In genomic region chr2:118150294-118150693, GRCh38 we compare ENCODE assay signal across 24 cellular contexts.
DNase-seq lines count a peak whose midpoint lies in the region; ATAC-seq and TF ChIP-seq lines count a peak whose summit lies in the region.
"Had no signal": no experiment of that assay in that cellular context is flagged by ENCODE, and none has a peak within 500 bp of the region (broad histone marks: within the 10 kb centered on the region; RNA-seq: fewer than 3 reads in every experiment).

No MANE protein-coding gene starts in this region.

- peaks cover 2% of the 10 kb centered on the region for H3K27me3 Mint-ChIP-seq in activated CD4-positive, alpha-beta T cell treated with anti-CD3 and anti-CD28 coated beads, Interleukin-2, amount 10 ng/mL, durations not matched to agents 24 days and 14 days
- peaks cover 37% of the 10 kb centered on the region for H3K27me3 Mint-ChIP-seq in activated T-cell treated with anti-CD3 and anti-CD28 coated beads, Interleukin-2, amount 50 U/mL, for 72 hours (ENCODE audit: low read depth)

- DNase-seq in activated CD4-positive, alpha-beta T cell treated with anti-CD3 and anti-CD28 coated beads, Interleukin-2, amount 10 ng/mL, durations not matched to agents 24 days and 14 days = peak; percentile 24
- no peak for DNase-seq in activated CD4-positive, alpha-beta T cell treated with anti-CD3 and anti-CD28 coated beads, Interleukin-2, amount 50 U/mL, for 1 hour
- DNase-seq in adipocyte (ENCODE audit: low read depth) (no peak), esophagus muscularis mucosa (ENCODE audit: extremely low spot score) (peak; percentile 68), mesenteric fat pad (ENCODE audit: low spot score) (peak; percentile 20), NCI-H1930 (lab: John Stamatoyannopoulos, UW) (no peak)
- DNase-seq in effector CD4-positive, alpha-beta T cell = no peak
- DNase-seq in activated T-cell treated with anti-CD3 and anti-CD28 coated beads, Interleukin-2, amount 50 U/mL, for 72 hours = no peak
- DNase-seq: AML-193; CD4-positive, alpha-beta T cell; CD8-positive, alpha-beta T cell; COR-L47; DMS 273 treated with DMSO at 0.1 percent for 48 hours; DMS53; DMS79; DND-41; EL; GDM1 had no signal

- peaks cover 2% of the 10 kb centered on the region for H3K4me1 Mint-ChIP-seq in activated CD4-positive, alpha-beta T cell treated with anti-CD3 and anti-CD28 coated beads, Interleukin-2, amount 10 ng/mL, durations not matched to agents 24 days and 14 days
- H3K4me1 Mint-ChIP-seq in activated T-cell treated with anti-CD3 and anti-CD28 coated beads, Interleukin-2, amount 50 U/mL, for 72 hours (ENCODE audit: low read depth) = peaks cover 16% of the 10 kb centered on the region
- H3K4me1 Mint-ChIP-seq: B cell had no signal

- no peak for TF ChIP-seq CTCF in esophagus muscularis mucosa (IDR thresholded peaks at IDR 0.05)

- no peaks in the 10 kb centered on the region for H3K9me3 ChIP-seq in adipocyte (ENCODE audit: control insufficient read depth, low read length)
- H3K9me3 ChIP-seq in esophagus muscularis mucosa = no peaks in the 10 kb centered on the region
- H3K9me3 ChIP-seq: A549 had no signal

- no peak for ATAC-seq in activated T-cell treated with anti-CD3 and anti-CD28 coated beads, Interleukin-2, amount 50 U/mL, for 72 hours (replicated peaks in 1 of 2)
- ATAC-seq: A549; CD8-positive, alpha-beta T cell; GM12878 had no signal

- H3K36me3 Mint-ChIP-seq in activated CD4-positive, alpha-beta T cell treated with anti-CD3 and anti-CD28 coated beads, Interleukin-2, amount 10 ng/mL, durations not matched to agents 24 days and 14 days (ENCODE audit: low read depth) = no peaks in the 10 kb centered on the region
- H3K36me3 Mint-ChIP-seq in activated T-cell treated with anti-CD3 and anti-CD28 coated beads, Interleukin-2, amount 50 U/mL, for 72 hours (ENCODE audit: insufficient read depth in 2 of 2) = peaks cover 0 to 2% of the 10 kb centered on the region in 2 donors
- H3K36me3 Mint-ChIP-seq: CD8-positive, alpha-beta T cell had no signal

- no peak overlapping the region for H3K27ac Mint-ChIP-seq in activated CD4-positive, alpha-beta T cell treated with anti-CD3 and anti-CD28 coated beads, Interleukin-2, amount 10 ng/mL, durations not matched to agents 24 days and 14 days
- H3K27ac Mint-ChIP-seq in activated T-cell treated with anti-CD3 and anti-CD28 coated beads, Interleukin-2, amount 50 U/mL, for 72 hours = no peak overlapping the region
- H3K27ac Mint-ChIP-seq: B cell; CD4-positive, alpha-beta T cell; CD8-positive, alpha-beta T cell had no signal

- H3K36me3 ChIP-seq in adipocyte (ENCODE audit: control insufficient read depth, insufficient read depth, low read length, severe bottlenecking) = no peaks in the 10 kb centered on the region
- H3K36me3 ChIP-seq in esophagus muscularis mucosa = no peaks in the 10 kb centered on the region
- H3K36me3 ChIP-seq: BLaER1 treated with 17β-estradiol and CSF1 and Interleukin-3, amounts not matched to agents 10 nM and 100 nM had no signal

- H3K4me1 ChIP-seq in adipocyte (ENCODE audit: control insufficient read depth, insufficient read depth, low read length) (peaks cover 53% of the 10 kb centered on the region), esophagus muscularis mucosa (no peaks in the 10 kb centered on the region)
- H3K4me1 ChIP-seq: A549; BLaER1 treated with 17β-estradiol and CSF1 and Interleukin-3, amounts not matched to agents 10 nM and 100 nM had no signal

- intact Hi-C loops in activated CD4-positive, alpha-beta T cell treated with anti-CD3 and anti-CD28 coated beads, Interleukin-2, amount 10 ng/mL, durations not matched to agents 24 days and 14 days (cut with micrococcal nuclease) = no loop called here
- intact Hi-C loops in esophagus muscularis mucosa (cut with DNase I) = no loop called here

- no peaks in the 10 kb centered on the region for H3K9me3 Mint-ChIP-seq in activated CD4-positive, alpha-beta T cell treated with anti-CD3 and anti-CD28 coated beads, Interleukin-2, amount 10 ng/mL, durations not matched to agents 24 days and 14 days
- no peaks in the 10 kb centered on the region for H3K9me3 Mint-ChIP-seq in activated T-cell treated with anti-CD3 and anti-CD28 coated beads, Interleukin-2, amount 50 U/mL, for 72 hours
- H3K9me3 Mint-ChIP-seq: CD4-positive, alpha-beta T cell; CD8-positive, alpha-beta T cell had no signal

- no peak overlapping the region for H3K27ac ChIP-seq in esophagus muscularis mucosa (replicated peaks in 1 of 4)
- H3K27ac ChIP-seq: 22Rv1; A549; BLaER1 treated with 17β-estradiol and CSF1 and Interleukin-3, amounts not matched to agents 10 nM and 100 nM; C4-2B had no signal

- H3K27me3 ChIP-seq in adipocyte (replicated peaks; ENCODE audit: control insufficient read depth, insufficient read depth, low read length) (no peaks in the 10 kb centered on the region), esophagus muscularis mucosa (no peaks in the 10 kb centered on the region)
- H3K27me3 ChIP-seq: BLaER1 treated with 17β-estradiol and CSF1 and Interleukin-3, amounts not matched to agents 10 nM and 100 nM had no signal

- peak overlapping the region; percentile 57 for H3K9ac ChIP-seq in adipocyte (ENCODE audit: low read length)
- H3K9ac ChIP-seq: BLaER1 treated with 17β-estradiol and CSF1 and Interleukin-3, amounts not matched to agents 10 nM and 100 nM had no signal

- TF ChIP-seq EP300 in esophagus muscularis mucosa (IDR thresholded peaks at IDR 0.05) = no peak

- no peak overlapping the region for H3K4me3 Mint-ChIP-seq in activated CD4-positive, alpha-beta T cell treated with anti-CD3 and anti-CD28 coated beads, Interleukin-2, amount 10 ng/mL, durations not matched to agents 24 days and 14 days
- H3K4me3 Mint-ChIP-seq in activated T-cell treated with anti-CD3 and anti-CD28 coated beads, Interleukin-2, amount 50 U/mL, for 72 hours = no peak overlapping the region
- H3K4me3 Mint-ChIP-seq: B cell; CD4-positive, alpha-beta T cell; CD8-positive, alpha-beta T cell had no signal

- TF ChIP-seq POLR2A in esophagus muscularis mucosa (IDR thresholded peaks at IDR 0.05; ENCODE audit: low read depth) = no peak

- no peak overlapping the region for H3K4me3 ChIP-seq in adipocyte (ENCODE audit: low read length)
- no peak overlapping the region for H3K4me3 ChIP-seq in esophagus muscularis mucosa
- H3K4me3 ChIP-seq: A549; BLaER1 treated with 17β-estradiol and CSF1 and Interleukin-3, amounts not matched to agents 10 nM and 100 nM; GM12878 had no signal

Comparison
In these comparisons a context has a peak if more than half of its experiments do, and no peak if none do; other contexts are left out.
1. DNase-seq: peak in activated CD4-positive, alpha-beta T cell treated with anti-CD3 and anti-CD28 coated beads, Interleukin-2, amount 10 ng/mL, durations not matched to agents 24 days and 14 days (single experiment), esophagus muscularis mucosa (single experiment) and mesenteric fat pad (single experiment); none in activated CD4-positive, alpha-beta T cell treated with anti-CD3 and anti-CD28 coated beads, Interleukin-2, amount 50 U/mL, for 1 hour (single experiment), adipocyte (single experiment), effector CD4-positive, alpha-beta T cell (single experiment), activated T-cell treated with anti-CD3 and anti-CD28 coated beads, Interleukin-2, amount 50 U/mL, for 72 hours (0 of 2) and NCI-H1930 (0 of 2).